In genomic region chr3:185960518-185961288, GRCh38 we compare ENCODE assay signal across 2 cellular contexts.
TF ChIP-seq lines count a peak whose summit lies in the region.

No MANE protein-coding gene starts in this region.

TF ChIP-seq in SK-N-SH treated with all-trans-retinoic acid at 6 μM for 48 hours, 23 proteins besides CTCF, POLR2A, EP300 and RAD21 (continued from another document):
- TF ChIP-seq ZNF70 (CRISPR knock-in tag; IDR thresholded peaks at IDR 0.05) (no peak), ZNF8 (CRISPR knock-in tag; IDR thresholded peaks at IDR 0.05) (no peak), BACH2 (CRISPR knock-in tag; IDR thresholded peaks at IDR 0.05; ENCODE audit: borderline replicate concordance) (no peak), ARNTL (CRISPR knock-in tag; IDR thresholded peaks at IDR 0.05; ENCODE audit: borderline replicate concordance, low read depth) (no peak)
TF ChIP-seq in SK-N-SH treated with all-trans-retinoic acid at 6 μM for 48 hours: peak in this region for 0.

TF ChIP-seq in SK-N-SH, 30 proteins besides CTCF, POLR2A, EP300 and RAD21 (continued from another document):
- TF ChIP-seq, protein P1, sequence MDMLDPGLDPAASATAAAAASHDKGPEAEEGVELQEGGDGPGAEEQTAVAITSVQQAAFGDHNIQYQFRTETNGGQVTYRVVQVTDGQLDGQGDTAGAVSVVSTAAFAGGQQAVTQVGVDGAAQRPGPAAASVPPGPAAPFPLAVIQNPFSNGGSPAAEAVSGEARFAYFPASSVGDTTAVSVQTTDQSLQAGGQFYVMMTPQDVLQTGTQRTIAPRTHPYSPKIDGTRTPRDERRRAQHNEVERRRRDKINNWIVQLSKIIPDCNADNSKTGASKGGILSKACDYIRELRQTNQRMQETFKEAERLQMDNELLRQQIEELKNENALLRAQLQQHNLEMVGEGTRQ (IDR thresholded peaks at IDR 0.05; ENCODE audit: borderline replicate concordance, low read depth, low read length) = no peak
- TF ChIP-seq YY1 (IDR thresholded peaks at IDR 0.05; ENCODE audit: low read depth) = no peak
- TF ChIP-seq POLR2AphosphoS5 (IDR thresholded peaks at IDR 0.05; ENCODE audit: low read depth, low read length) = no peak
- TF ChIP-seq RFX5 (IDR thresholded peaks at IDR 0.05; ENCODE audit: low read length) = no peak
- no peak for TF ChIP-seq TEAD4 (IDR thresholded peaks at IDR 0.05; ENCODE audit: borderline replicate concordance, insufficient read depth)
- no peak for TF ChIP-seq MEF2A (IDR thresholded peaks at IDR 0.05; ENCODE audit: borderline replicate concordance, low read depth)
- no peak for TF ChIP-seq SMC3 (IDR thresholded peaks at IDR 0.05; ENCODE audit: low read depth, low read length)
TF ChIP-seq in SK-N-SH: peak in this region for 0.
